In the genomic region with DNA sequence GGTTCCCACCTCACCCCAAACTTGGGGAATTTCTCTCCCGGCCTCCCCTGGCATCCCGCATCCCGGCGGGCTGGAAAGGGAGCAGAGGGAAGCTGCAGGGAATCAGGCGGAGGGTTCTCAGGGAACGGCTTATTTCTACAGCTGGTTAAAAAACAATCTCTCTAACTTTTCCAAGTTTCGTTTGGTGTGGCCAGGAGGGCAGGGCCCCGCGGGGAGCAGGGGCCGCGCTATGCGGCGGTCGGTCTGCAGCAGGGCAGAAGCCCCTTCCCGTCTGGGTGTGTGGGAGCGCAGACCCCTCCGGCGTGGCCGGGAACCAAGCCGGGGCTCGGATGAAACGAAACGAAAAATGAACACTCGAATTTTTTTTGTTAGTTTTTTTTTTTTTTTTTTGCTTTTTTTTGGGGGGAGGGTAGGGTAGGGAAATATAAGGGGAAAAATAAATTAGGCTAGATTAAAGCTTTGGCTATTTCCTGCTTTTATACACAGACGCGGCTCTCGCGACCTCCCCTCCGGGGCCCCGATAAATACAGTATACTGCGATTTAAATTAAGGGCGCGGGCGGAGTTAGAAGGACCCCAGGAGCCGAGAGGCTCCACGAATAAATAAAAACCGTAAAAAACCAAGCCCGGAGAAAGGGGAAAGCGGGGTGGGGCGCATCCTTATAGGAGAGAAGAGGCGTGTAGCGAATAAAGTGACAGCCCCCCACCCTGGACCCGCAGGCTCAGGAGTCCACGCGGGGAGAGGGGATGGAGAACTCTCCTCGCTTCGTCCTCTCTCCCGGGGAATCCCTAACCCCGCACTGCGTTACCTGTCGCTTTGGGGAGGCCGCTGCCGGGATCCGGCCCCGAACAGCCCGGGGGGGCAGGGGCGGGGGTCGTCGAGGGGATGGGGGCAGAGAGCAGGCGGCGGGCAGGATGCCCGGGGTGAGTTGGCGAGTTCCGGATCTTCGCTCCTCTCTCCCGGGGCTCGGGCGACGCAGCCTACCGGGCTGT, we compare ENCODE assay signal across 9 cellular contexts. TPM values are rescaled to one million over a fixed set of nuclear protein-coding genes. Genes with fewer than 3 reads are reported as not detected.
DNase-seq lines count a peak whose midpoint lies in the region; ATAC-seq and TF ChIP-seq lines count a peak whose summit lies in the region.
"Had no signal": no experiment of that assay in that cellular context is flagged by ENCODE, and none has a peak within 500 bp of the region (broad histone marks: within the 10 kb centered on the region; RNA-seq: fewer than 3 reads in every experiment).

No MANE protein-coding gene starts in this region.

- H3K4me3 ChIP-seq in CD4-positive, alpha-beta memory T cell (ENCODE audit: low read length in 2 of 2) = peak overlapping the region in 1 of 2 donors; percentile 19
- H3K4me3 ChIP-seq in MM.1S (ENCODE audit: low read length) = peak overlapping the region; percentile 50
- peak overlapping the region; percentile 89 for H3K4me3 ChIP-seq in ectodermal cell (ENCODE audit: insufficient read depth, low read depth, low read length)
- H3K4me3 ChIP-seq in neural progenitor cell = peak overlapping the region; percentile 92
- peak overlapping the region in 1 of 3 donors; percentile 9 for H3K4me3 ChIP-seq in thyroid gland (replicated peaks in 1 of 3)

- H3K4me1 Mint-ChIP-seq in CD4-positive, alpha-beta memory T cell = peaks cover 2 to 22% (median 8%) of the 10 kb centered on the region in 4 donors
- peaks cover 53% of the 10 kb centered on the region for H3K4me1 Mint-ChIP-seq in neural progenitor cell

- H3K27ac Mint-ChIP-seq in CD4-positive, alpha-beta memory T cell = peak overlapping the region in 1 of 7 donors; percentile 65
- H3K27ac Mint-ChIP-seq in neural progenitor cell = no peak overlapping the region

- H3K4me3 Mint-ChIP-seq in CD4-positive, alpha-beta memory T cell = peak overlapping the region; percentile 63 to 89 (median 75)
- peak overlapping the region; percentile 93 for H3K4me3 Mint-ChIP-seq in neural progenitor cell

- TF ChIP-seq POLR2A in thyroid gland (IDR thresholded peaks at IDR 0.05) = no peak

- TF ChIP-seq CTCF in MM.1S (IDR thresholded peaks at IDR 0.05; ENCODE audit: low read length) = no peak
- TF ChIP-seq CTCF in neural progenitor cell (IDR thresholded peaks at IDR 0.05) = no peak
- no peak for TF ChIP-seq CTCF in thyroid gland (IDR thresholded peaks at IDR 0.05)

- H3K27me3 ChIP-seq in CD4-positive, alpha-beta memory T cell (ENCODE audit: insufficient read depth, low read length) = peaks cover 29% of the 10 kb centered on the region
- H3K27me3 ChIP-seq in MM.1S (replicated peaks; ENCODE audit: insufficient read depth, low read length) (peaks cover 38% of the 10 kb centered on the region), ectodermal cell (ENCODE audit: control insufficient read depth, insufficient read depth, low read length, poor library complexity, severe bottlenecking) (peaks cover 35% of the 10 kb centered on the region), neural progenitor cell (no peaks in the 10 kb centered on the region), thyroid gland (peaks cover 36% of the 10 kb centered on the region)

- no peaks in the 10 kb centered on the region for H3F3A ChIP-seq in MM.1S (ENCODE audit: insufficient read depth, low read length)
- peaks cover 58% of the 10 kb centered on the region for H3F3A ChIP-seq in neural progenitor cell (ENCODE audit: low read depth)

- POLR2A ChIA-PET in CD4-positive, alpha-beta memory T cell (lab: Charles Lee; ENCODE audit: partially characterized antibody) = no interaction called here

- no peak for DNase-seq in CD4-positive, alpha-beta memory T cell
- no peak for DNase-seq in MM.1S
- no peak for DNase-seq in neural progenitor cell (ENCODE audit: low spot score)
- no peak for DNase-seq in superior temporal gyrus (ENCODE audit: extremely low spot score)
- no peak for DNase-seq in thyroid gland
- no peak for DNase-seq in cortex of kidney (lab: John Stamatoyannopoulos, UW)
- DNase-seq: NCI-H226 had no signal

- no peak overlapping the region for H3K9ac ChIP-seq in MM.1S (ENCODE audit: low read length)
- H3K9ac ChIP-seq in neural progenitor cell = peak overlapping the region; percentile 74

- CTCF ChIA-PET in CD4-positive, alpha-beta memory T cell (lab: Charles Lee; ENCODE audit: partially characterized antibody) = no interaction called here

- H3K9me2 ChIP-seq in MM.1S (replicated peaks; ENCODE audit: insufficient read depth, low read length) = no peaks in the 10 kb centered on the region

- ATAC-seq in GM18861 (IDR thresholded peaks at IDR 0.05; ENCODE audit: unreplicated experiment) = no peak

- peaks cover 0 to 1% (median 0%) of the 10 kb centered on the region in 8 donors for H3K9me3 Mint-ChIP-seq in CD4-positive, alpha-beta memory T cell
- H3K9me3 Mint-ChIP-seq in neural progenitor cell = no peaks in the 10 kb centered on the region

- peaks cover 25 to 40% of the 10 kb centered on the region in 2 donors for H3K27me3 Mint-ChIP-seq in CD4-positive, alpha-beta memory T cell
- peaks cover 44% of the 10 kb centered on the region for H3K27me3 Mint-ChIP-seq in neural progenitor cell (ENCODE audit: insufficient read depth, low read depth)

- H4K20me1 ChIP-seq in MM.1S (ENCODE audit: insufficient read depth, low read length) (no peaks in the 10 kb centered on the region), neural progenitor cell (ENCODE audit: low read depth) (peaks cover 86% of the 10 kb centered on the region)

- intact Hi-C loops in CD4-positive, alpha-beta memory T cell (cut with micrococcal nuclease) = no loop called here
- intact Hi-C loops in thyroid gland (cut with DNase I) = no loop called here

- H3K36me3 Mint-ChIP-seq in CD4-positive, alpha-beta memory T cell = no peaks in the 10 kb centered on the region
- H3K36me3 Mint-ChIP-seq in neural progenitor cell = peaks cover 10% of the 10 kb centered on the region

- H3K4me1 ChIP-seq in CD4-positive, alpha-beta memory T cell (ENCODE audit: insufficient read depth, low read length) = peaks cover 18% of the 10 kb centered on the region
- H3K4me1 ChIP-seq in MM.1S (ENCODE audit: low read length) (no peaks in the 10 kb centered on the region), ectodermal cell (ENCODE audit: control insufficient read depth, insufficient read depth, low read length) (peaks cover 26% of the 10 kb centered on the region), neural progenitor cell (peaks cover 45% of the 10 kb centered on the region), thyroid gland (peaks cover 14 to 25% of the 10 kb centered on the region in 2 donors)

- WGBS in ectodermal cell, 2 experiments = 0 to 1% methylated on average over 69 to 70 of the region's 70 CpGs
- 10 to 12% methylated on average over 42 to 68 of the region's 70 CpGs for whole genome bisulfite sequencing in thyroid gland, 2 donors

- H3K27ac ChIP-seq in CD4-positive, alpha-beta memory T cell (ENCODE audit: low read depth, low read length) = no peak overlapping the region
- H3K27ac ChIP-seq in MM.1S (ENCODE audit: low read length) (no peak overlapping the region), ectodermal cell (ENCODE audit: insufficient read depth, low read depth, low read length, poor library complexity, severe bottlenecking) (no peak overlapping the region), neural progenitor cell (peak overlapping the region; percentile 94), thyroid gland (no peak overlapping the region)

- H2AFZ ChIP-seq in MM.1S (ENCODE audit: low read length) = no peak overlapping the region; the same call in 1 of the 2 replicates
- H2AFZ ChIP-seq in neural progenitor cell (replicated peaks) = no peak overlapping the region

- no peaks in the 10 kb centered on the region for H3K36me3 ChIP-seq in CD4-positive, alpha-beta memory T cell (ENCODE audit: insufficient read depth, low read length)
- H3K36me3 ChIP-seq in MM.1S (replicated peaks; ENCODE audit: insufficient read depth, low read length) = no peaks in the 10 kb centered on the region
- H3K36me3 ChIP-seq in ectodermal cell (ENCODE audit: control insufficient read depth, insufficient read depth, low read length) = peaks cover 6% of the 10 kb centered on the region
- H3K36me3 ChIP-seq in neural progenitor cell = peaks cover 2% of the 10 kb centered on the region
- no peaks in the 10 kb centered on the region for H3K36me3 ChIP-seq in thyroid gland

- H3K79me2 ChIP-seq in MM.1S (ENCODE audit: low read length) = no peaks in the 10 kb centered on the region
- peaks cover 97% of the 10 kb centered on the region for H3K79me2 ChIP-seq in neural progenitor cell (ENCODE audit: low read depth)

- no peaks in the 10 kb centered on the region for H3K9me3 ChIP-seq in CD4-positive, alpha-beta memory T cell (ENCODE audit: control insufficient read depth in 1 of 2, low read length in 2 of 2)
- H3K9me3 ChIP-seq in MM.1S (replicated peaks; ENCODE audit: insufficient read depth, low read length) (no peaks in the 10 kb centered on the region), ectodermal cell (ENCODE audit: control insufficient read depth, low read length) (no peaks in the 10 kb centered on the region), neural progenitor cell (ENCODE audit: low read depth) (no peaks in the 10 kb centered on the region), thyroid gland (no peaks in the 10 kb centered on the region)

- H3K4me2 ChIP-seq in MM.1S (ENCODE audit: low read depth, low read length) = peak overlapping the region; percentile 78
- peak overlapping the region; percentile 99 for H3K4me2 ChIP-seq in neural progenitor cell

RNA-seq across cellular contexts. Expression of a gene that starts 2.1 kb away (rescaled TPM):
- under 1 TPM; 0.14 to 0.15 TPM for total RNA-seq in CD4-positive, alpha-beta memory T cell
- under 1 TPM in 1 of 2 donors, not detected in 1; 0.08 TPM for polyA plus RNA-seq in CD4-positive, alpha-beta memory T cell
- polyA plus RNA-seq in ectodermal cell (2013, experiment 1 of 4) = 22.3 TPM
- 38.8 TPM for polyA plus RNA-seq in ectodermal cell (2013, experiment 2 of 4)
- 38.7 TPM for polyA plus RNA-seq in ectodermal cell (2013, experiment 3 of 4)
- polyA plus RNA-seq in ectodermal cell (2013, experiment 4 of 4) = 41.1 TPM
- total RNA-seq in neural progenitor cell (ENCODE audit: low replicate concordance) = 16.5 and 44.6 TPM in 2 replicates
- not detected for total RNA-seq in thyroid gland

RNA-seq across cellular contexts. Expression of a gene that starts 32.0 kb away (rescaled TPM):
- 10 to 100 TPM; 17.3 to 17.5 TPM for total RNA-seq in CD4-positive, alpha-beta memory T cell
- polyA plus RNA-seq in CD4-positive, alpha-beta memory T cell = 10 to 100 TPM; 21.0 to 21.9 TPM
- polyA plus RNA-seq in ectodermal cell (2013, experiment 1 of 4) = 62.4 TPM
- polyA plus RNA-seq in ectodermal cell (2013, experiment 2 of 4) = 56.9 TPM
- 43.6 TPM for polyA plus RNA-seq in ectodermal cell (2013, experiment 3 of 4)
- 46.4 TPM for polyA plus RNA-seq in ectodermal cell (2013, experiment 4 of 4)
- total RNA-seq in neural progenitor cell (ENCODE audit: low replicate concordance) (52.4 and 86.0 TPM in 2 replicates), thyroid gland (10 to 100 TPM; 36.1 to 43.9 (median 39.4) TPM)

RNA-seq across cellular contexts. Expression of a gene that starts 39.2 kb away (rescaled TPM):
- total RNA-seq in CD4-positive, alpha-beta memory T cell = 1 to 10 TPM; 3.7 to 5.0 TPM
- polyA plus RNA-seq in CD4-positive, alpha-beta memory T cell = 1 to 10 TPM; 3.4 to 3.7 TPM
- polyA plus RNA-seq in ectodermal cell (2013, experiment 1 of 4) = 19.7 TPM
- polyA plus RNA-seq in ectodermal cell (2013, experiment 2 of 4) = 21.9 TPM
- polyA plus RNA-seq in ectodermal cell (2013, experiment 3 of 4) = 21.2 TPM
- polyA plus RNA-seq in ectodermal cell (2013, experiment 4 of 4) = 20.4 TPM
- total RNA-seq in neural progenitor cell (ENCODE audit: low replicate concordance) (8.1 and 21.5 TPM in 2 replicates), thyroid gland (10 to 100 TPM in 2 of 4 donors, 1 to 10 TPM in 2; 7.5 to 13.8 (median 10.4) TPM)

RNA-seq across cellular contexts. Expression of a gene that starts 54.7 kb away (rescaled TPM):
- 10 to 100 TPM; 74.0 to 74.6 TPM for total RNA-seq in CD4-positive, alpha-beta memory T cell
- 100 to 1,000 TPM in 1 of 2 donors, 10 to 100 TPM in 1; 99.5 to 111 TPM for polyA plus RNA-seq in CD4-positive, alpha-beta memory T cell
- 148 TPM for polyA plus RNA-seq in ectodermal cell (2013, experiment 1 of 4)
- 133 TPM for polyA plus RNA-seq in ectodermal cell (2013, experiment 2 of 4)
- 85.5 TPM for polyA plus RNA-seq in ectodermal cell (2013, experiment 3 of 4)
- polyA plus RNA-seq in ectodermal cell (2013, experiment 4 of 4) = 86.7 TPM
- total RNA-seq in neural progenitor cell (ENCODE audit: low replicate concordance) (120 and 172 TPM in 2 replicates), thyroid gland (10 to 100 TPM; 42.1 to 77.0 (median 46.6) TPM)

Comparison
In these comparisons a context has a peak if more than half of its experiments do, and no peak if none do; other contexts are left out.
1. RNA of a gene that starts 2.1 kb away (total RNA-seq): 16.5 to 44.6 TPM in neural progenitor cell; 0.14 to 0.15 TPM in CD4-positive, alpha-beta memory T cell and not detected in thyroid gland; every median in the first group is over 10 times any median in the second.